7 cellular contexts compared by ENCODE assay signal in genomic region chr2:231482806-231483391, GRCh38. TPM values are rescaled to one million over a fixed set of nuclear protein-coding genes. Genes with fewer than 3 reads are reported as not detected.
DNase-seq lines count a peak whose midpoint lies in the region; ATAC-seq, FAIRE-seq and TF ChIP-seq lines count a peak whose summit lies in the region.

No MANE protein-coding gene starts in this region.

- H3K4me3 ChIP-seq in fibroblast of lung (replicated peaks in 1 of 4; ENCODE audit: control extremely low read depth in 1 of 4, insufficient read depth in 1 of 4, low read depth in 3 of 4, low read length in 4 of 4): peak overlapping the region in 1 of 4 experiments; percentile 49

- peak overlapping the region; percentile 11 for H3K27ac ChIP-seq in fibroblast of lung (ENCODE audit: insufficient read depth, low read length)

- no peaks in the 10 kb centered on the region for H3K9me3 ChIP-seq in fibroblast of lung (ENCODE audit: control insufficient read depth, insufficient read depth, low read depth, low read length)

- H3K4me2 ChIP-seq in fibroblast of lung (ENCODE audit: extremely low read depth, insufficient read depth, low read length): peak overlapping the region; percentile 58

- FAIRE-seq in GM12891 (lab: Jason Lieb, UNC): no peak

- no peak for TF ChIP-seq POLR2A in GM12891 (IDR thresholded peaks at IDR 0.05; ENCODE audit: low read depth, low read length)

- H3K9me3 Mint-ChIP-seq in nephron progenitor cell: peaks cover 4% of the 10 kb centered on the region
- no peaks in the 10 kb centered on the region for H3K9me3 Mint-ChIP-seq in stimulated activated naive CD8-positive, alpha-beta T cell treated with anti-CD3 and anti-CD28 coated beads, Interleukin-15, Interleukin-2, amounts not matched to agents 100 ng/mL and 50 ng/mL, for 24 hours

- DNase-seq in GM12891 (ENCODE audit: insufficient read length, low spot score) (peak; percentile 85), OCI-M1 (lab: John Stamatoyannopoulos, UW) (peak; percentile 74), activated T-helper 1 cell treated with Interleukin-2 at 50 U/mL for 16 hours (ENCODE audit: low read depth) (peak; percentile 56), fibroblast of lung (ENCODE audit: low read depth in 2 of 2) (peak; percentile 36 to 56), nephron progenitor cell (peak; percentile 78)

- no peaks in the 10 kb centered on the region for H3K27me3 Mint-ChIP-seq in nephron progenitor cell (ENCODE audit: low read depth, poor library complexity)
- no peaks in the 10 kb centered on the region for H3K27me3 Mint-ChIP-seq in stimulated activated naive CD8-positive, alpha-beta T cell treated with anti-CD3 and anti-CD28 coated beads, Interleukin-15, Interleukin-2, amounts not matched to agents 100 ng/mL and 50 ng/mL, for 24 hours

- no peaks in the 10 kb centered on the region for H4K20me1 ChIP-seq in fibroblast of lung (ENCODE audit: control insufficient read depth, extremely low read depth, insufficient read depth, low read length)

- H3K36me3 Mint-ChIP-seq in nephron progenitor cell (ENCODE audit: low read depth): no peaks in the 10 kb centered on the region
- no peaks in the 10 kb centered on the region for H3K36me3 Mint-ChIP-seq in stimulated activated naive CD8-positive, alpha-beta T cell treated with anti-CD3 and anti-CD28 coated beads, Interleukin-15, Interleukin-2, amounts not matched to agents 100 ng/mL and 50 ng/mL, for 24 hours (ENCODE audit: low read depth)

- peak; percentile 76 to 79 for TF ChIP-seq CTCF in fibroblast of lung (conservative IDR thresholded peaks at IDR 0.05 in 1 of 2, IDR thresholded peaks at IDR 0.05 in 1 of 2; ENCODE audit: low read depth in 1 of 2, low read length in 2 of 2)
- peak; percentile 75 for TF ChIP-seq CTCF in nephron progenitor cell (IDR thresholded peaks at IDR 0.05)

- H3K4me1 Mint-ChIP-seq in nephron progenitor cell: peaks cover 18% of the 10 kb centered on the region
- peaks cover 10% of the 10 kb centered on the region for H3K4me1 Mint-ChIP-seq in stimulated activated naive CD8-positive, alpha-beta T cell treated with anti-CD3 and anti-CD28 coated beads, Interleukin-15, Interleukin-2, amounts not matched to agents 100 ng/mL and 50 ng/mL, for 24 hours (ENCODE audit: low read depth)

- H3K4me3 Mint-ChIP-seq in nephron progenitor cell: no peak overlapping the region
- H3K4me3 Mint-ChIP-seq in stimulated activated naive CD8-positive, alpha-beta T cell treated with anti-CD3 and anti-CD28 coated beads, Interleukin-15, Interleukin-2, amounts not matched to agents 100 ng/mL and 50 ng/mL, for 24 hours: peak overlapping the region; percentile 82

- H3K79me2 ChIP-seq in fibroblast of lung (ENCODE audit: control insufficient read depth, insufficient read depth, low read length): no peaks in the 10 kb centered on the region

- H3K27me3 ChIP-seq in fibroblast of lung (ENCODE audit: control insufficient read depth, insufficient read depth, low read length): no peaks in the 10 kb centered on the region

- H3K36me3 ChIP-seq in fibroblast of lung (ENCODE audit: control insufficient read depth, insufficient read depth, low read length): no peaks in the 10 kb centered on the region

- H3K4me1 ChIP-seq in fibroblast of lung (ENCODE audit: control insufficient read depth, extremely low read depth, insufficient read depth, low read length): peaks cover 3% of the 10 kb centered on the region

- H3K9ac ChIP-seq in fibroblast of lung (ENCODE audit: insufficient read depth, low read length): peak overlapping the region; percentile 35

- ATAC-seq in HG03039 (IDR thresholded peaks at IDR 0.05; ENCODE audit: unreplicated experiment): peak; percentile 73

- H3K27ac Mint-ChIP-seq in nephron progenitor cell: no peak overlapping the region
- peak overlapping the region; percentile 92 for H3K27ac Mint-ChIP-seq in stimulated activated naive CD8-positive, alpha-beta T cell treated with anti-CD3 and anti-CD28 coated beads, Interleukin-15, Interleukin-2, amounts not matched to agents 100 ng/mL and 50 ng/mL, for 24 hours

- peak overlapping the region; percentile 74 for H2AFZ ChIP-seq in fibroblast of lung (ENCODE audit: low read length)

TF ChIP-seq in GM12891, 5 proteins besides CTCF, POLR2A, EP300 and RAD21:
- TF ChIP-seq POLR2AphosphoS5 (IDR thresholded peaks at IDR 0.05; ENCODE audit: low read depth, low read length) (no peak), PAX5 (IDR thresholded peaks at IDR 0.05; ENCODE audit: insufficient read depth, low read length, severe bottlenecking) (no peak), SPI1 (IDR thresholded peaks at IDR 0.05; ENCODE audit: low read depth, low read length) (no peak), TAF1 (IDR thresholded peaks at IDR 0.05; ENCODE audit: low read depth, low read length) (0 out of 2 replicates have a peak, but pooled peaks have one; percentile 34), POU2F2 (IDR thresholded peaks at IDR 0.05; ENCODE audit: low read depth, low read length) (0 out of 2 replicates have a peak, but pooled peaks have one; percentile 24)
TF ChIP-seq in GM12891: peak in this region for 2.

RNA-seq across cellular contexts. Expression of gene NCL, which starts 18.6 kb away (rescaled TPM):
- 341 TPM for polyA plus RNA-seq in GM12891 (2012; ENCODE audit: low read depth, missing spikeins)
- total RNA-seq in fibroblast of lung: 97.6 and 113 TPM in 2 replicates
- 73.5 and 122 TPM in 2 replicates for polyA plus RNA-seq in fibroblast of lung
- polyA plus RNA-seq in fibroblast of lung (2012): 297 and 400 TPM in 2 replicates
- 23.5 and 42.5 TPM in 2 replicates for polyA minus RNA-seq in fibroblast of lung (ENCODE audit: low replicate concordance)

RNA-seq across cellular contexts. Expression of gene NMUR1, which starts 47.3 kb away (rescaled TPM):
- polyA plus RNA-seq in GM12891 (2012; ENCODE audit: low read depth, missing spikeins): 0.31 TPM
- total RNA-seq in fibroblast of lung: under 0.01 and 0.50 TPM in 2 replicates
- polyA plus RNA-seq in fibroblast of lung: 0.01 and 0.02 TPM in 2 replicates
- 0.06 TPM in 1 of 2 replicates, not detected in the other for polyA plus RNA-seq in fibroblast of lung (2012)
- polyA minus RNA-seq in fibroblast of lung (ENCODE audit: low replicate concordance): not detected in 2 replicates
